1 cellular context compared by ENCODE assay signal in the genomic region with DNA sequence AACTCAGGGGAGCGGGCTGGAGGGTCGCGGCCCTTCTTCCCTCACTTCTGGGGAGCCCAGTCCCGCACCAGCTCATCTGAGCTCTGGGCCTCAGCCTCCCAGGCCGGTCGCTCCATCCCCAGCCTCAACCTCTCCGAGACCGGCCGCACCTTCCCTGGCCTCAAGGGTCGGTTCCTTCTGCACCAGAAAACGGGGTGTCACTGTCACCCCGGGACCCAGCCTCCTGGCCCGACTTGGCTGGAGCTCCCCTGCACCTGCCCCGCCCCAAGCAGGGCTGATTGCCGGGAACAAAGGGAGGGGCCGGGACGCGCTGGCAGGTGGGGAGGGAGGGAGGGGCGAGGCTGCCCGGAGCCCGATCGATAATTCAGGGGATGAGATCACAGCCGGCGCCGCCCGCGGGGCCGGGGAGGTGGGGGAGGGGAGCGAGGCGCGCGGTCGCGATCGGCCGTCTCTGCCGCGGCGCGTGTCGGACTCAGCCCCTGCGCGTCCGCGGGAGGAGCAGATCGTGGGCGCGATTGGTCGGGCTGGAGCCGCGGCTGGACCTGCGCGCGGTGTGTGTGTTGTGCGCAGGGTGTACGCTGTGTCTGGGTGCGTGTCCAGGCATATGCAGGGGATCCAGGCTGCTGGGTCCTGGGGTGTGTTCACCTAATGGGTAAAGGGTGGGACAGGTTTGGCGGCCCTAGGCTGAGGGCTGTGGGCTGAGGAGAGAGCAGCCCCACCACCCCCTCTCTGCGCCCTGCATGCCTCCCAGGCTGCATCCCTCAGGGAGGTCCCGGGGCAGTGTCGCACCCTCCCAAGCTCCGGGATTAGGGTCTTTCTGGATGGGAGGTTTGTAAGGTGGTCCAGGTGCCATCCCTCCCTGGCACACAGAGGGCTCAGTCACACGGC.
TF ChIP-seq lines count a peak whose summit lies in the region.

No MANE protein-coding gene starts in this region.

TF ChIP-seq in HepG2, 621 proteins besides CTCF, POLR2A, EP300 and RAD21 (continued from another document and continues in another):
- TF ChIP-seq, protein P1, sequence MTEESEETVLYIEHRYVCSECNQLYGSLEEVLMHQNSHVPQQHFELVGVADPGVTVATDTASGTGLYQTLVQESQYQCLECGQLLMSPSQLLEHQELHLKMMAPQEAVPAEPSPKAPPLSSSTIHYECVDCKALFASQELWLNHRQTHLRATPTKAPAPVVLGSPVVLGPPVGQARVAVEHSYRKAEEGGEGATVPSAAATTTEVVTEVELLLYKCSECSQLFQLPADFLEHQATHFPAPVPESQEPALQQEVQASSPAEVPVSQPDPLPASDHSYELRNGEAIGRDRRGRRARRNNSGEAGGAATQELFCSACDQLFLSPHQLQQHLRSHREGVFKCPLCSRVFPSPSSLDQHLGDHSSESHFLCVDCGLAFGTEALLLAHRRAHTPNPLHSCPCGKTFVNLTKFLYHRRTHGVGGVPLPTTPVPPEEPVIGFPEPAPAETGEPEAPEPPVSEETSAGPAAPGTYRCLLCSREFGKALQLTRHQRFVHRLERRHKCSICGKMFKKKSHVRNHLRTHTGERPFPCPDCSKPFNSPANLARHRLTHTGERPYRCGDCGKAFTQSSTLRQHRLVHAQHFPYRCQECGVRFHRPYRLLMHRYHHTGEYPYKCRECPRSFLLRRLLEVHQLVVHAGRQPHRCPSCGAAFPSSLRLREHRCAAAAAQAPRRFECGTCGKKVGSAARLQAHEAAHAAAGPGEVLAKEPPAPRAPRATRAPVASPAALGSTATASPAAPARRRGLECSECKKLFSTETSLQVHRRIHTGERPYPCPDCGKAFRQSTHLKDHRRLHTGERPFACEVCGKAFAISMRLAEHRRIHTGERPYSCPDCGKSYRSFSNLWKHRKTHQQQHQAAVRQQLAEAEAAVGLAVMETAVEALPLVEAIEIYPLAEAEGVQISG (CRISPR knock-in tag; IDR thresholded peaks at IDR 0.05): peak; percentile 79
- TF ChIP-seq, protein P2, sequence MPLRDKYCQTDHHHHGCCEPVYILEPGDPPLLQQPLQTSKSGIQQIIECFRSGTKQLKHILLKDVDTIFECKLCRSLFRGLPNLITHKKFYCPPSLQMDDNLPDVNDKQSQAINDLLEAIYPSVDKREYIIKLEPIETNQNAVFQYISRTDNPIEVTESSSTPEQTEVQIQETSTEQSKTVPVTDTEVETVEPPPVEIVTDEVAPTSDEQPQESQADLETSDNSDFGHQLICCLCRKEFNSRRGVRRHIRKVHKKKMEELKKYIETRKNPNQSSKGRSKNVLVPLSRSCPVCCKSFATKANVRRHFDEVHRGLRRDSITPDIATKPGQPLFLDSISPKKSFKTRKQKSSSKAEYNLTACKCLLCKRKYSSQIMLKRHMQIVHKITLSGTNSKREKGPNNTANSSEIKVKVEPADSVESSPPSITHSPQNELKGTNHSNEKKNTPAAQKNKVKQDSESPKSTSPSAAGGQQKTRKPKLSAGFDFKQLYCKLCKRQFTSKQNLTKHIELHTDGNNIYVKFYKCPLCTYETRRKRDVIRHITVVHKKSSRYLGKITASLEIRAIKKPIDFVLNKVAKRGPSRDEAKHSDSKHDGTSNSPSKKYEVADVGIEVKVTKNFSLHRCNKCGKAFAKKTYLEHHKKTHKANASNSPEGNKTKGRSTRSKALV (CRISPR knock-in tag; IDR thresholded peaks at IDR 0.05): no peak
- no peak for TF ChIP-seq ZNF451 (CRISPR knock-in tag; IDR thresholded peaks at IDR 0.05)
- TF ChIP-seq NFATC3 (CRISPR knock-in tag; IDR thresholded peaks at IDR 0.05): no peak
- no peak for TF ChIP-seq ZSCAN22 (CRISPR knock-in tag; IDR thresholded peaks at IDR 0.05)
- TF ChIP-seq ZNF546 (CRISPR knock-in tag; conservative IDR thresholded peaks at IDR 0.05): no peak
- 0 out of 2 replicates have a peak, but pooled peaks have one; percentile 28 for TF ChIP-seq RELA (CRISPR knock-in tag; IDR thresholded peaks at IDR 0.05)
- no peak for TF ChIP-seq NAIF1 (CRISPR knock-in tag; IDR thresholded peaks at IDR 0.05; ENCODE audit: borderline replicate concordance)
- TF ChIP-seq IKZF1 (IDR thresholded peaks at IDR 0.05): no peak
- TF ChIP-seq, protein P3, sequence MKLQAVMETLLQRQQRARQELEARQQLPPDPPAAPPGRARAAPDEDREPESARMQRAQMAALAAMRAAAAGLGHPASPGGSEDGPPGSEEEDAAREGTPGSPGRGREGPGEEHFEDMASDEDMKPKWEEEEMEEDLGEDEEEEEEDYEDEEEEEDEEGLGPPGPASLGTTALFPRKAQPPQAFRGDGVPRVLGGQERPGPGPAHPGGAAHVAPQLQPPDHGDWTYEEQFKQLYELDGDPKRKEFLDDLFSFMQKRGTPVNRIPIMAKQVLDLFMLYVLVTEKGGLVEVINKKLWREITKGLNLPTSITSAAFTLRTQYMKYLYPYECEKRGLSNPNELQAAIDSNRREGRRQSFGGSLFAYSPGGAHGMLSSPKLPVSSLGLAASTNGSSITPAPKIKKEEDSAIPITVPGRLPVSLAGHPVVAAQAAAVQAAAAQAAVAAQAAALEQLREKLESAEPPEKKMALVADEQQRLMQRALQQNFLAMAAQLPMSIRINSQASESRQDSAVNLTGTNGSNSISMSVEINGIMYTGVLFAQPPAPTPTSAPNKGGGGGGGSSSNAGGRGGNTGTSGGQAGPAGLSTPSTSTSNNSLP (IDR thresholded peaks at IDR 0.05; ENCODE audit: low read depth, low read length): no peak
- TF ChIP-seq ZNF180 (CRISPR knock-in tag; IDR thresholded peaks at IDR 0.05; ENCODE audit: borderline replicate concordance, low read depth): no peak
- TF ChIP-seq SIX4 (CRISPR knock-in tag; IDR thresholded peaks at IDR 0.05): no peak
- no peak for TF ChIP-seq FOXK1 (CRISPR knock-in tag; IDR thresholded peaks at IDR 0.05; ENCODE audit: borderline replicate concordance, low read depth)
- TF ChIP-seq HOXA3 (CRISPR knock-in tag; IDR thresholded peaks at IDR 0.05): peak; percentile 85
- TF ChIP-seq ZNF644 (CRISPR knock-in tag; IDR thresholded peaks at IDR 0.05; ENCODE audit: low read depth): no peak
- TF ChIP-seq, protein P4, sequence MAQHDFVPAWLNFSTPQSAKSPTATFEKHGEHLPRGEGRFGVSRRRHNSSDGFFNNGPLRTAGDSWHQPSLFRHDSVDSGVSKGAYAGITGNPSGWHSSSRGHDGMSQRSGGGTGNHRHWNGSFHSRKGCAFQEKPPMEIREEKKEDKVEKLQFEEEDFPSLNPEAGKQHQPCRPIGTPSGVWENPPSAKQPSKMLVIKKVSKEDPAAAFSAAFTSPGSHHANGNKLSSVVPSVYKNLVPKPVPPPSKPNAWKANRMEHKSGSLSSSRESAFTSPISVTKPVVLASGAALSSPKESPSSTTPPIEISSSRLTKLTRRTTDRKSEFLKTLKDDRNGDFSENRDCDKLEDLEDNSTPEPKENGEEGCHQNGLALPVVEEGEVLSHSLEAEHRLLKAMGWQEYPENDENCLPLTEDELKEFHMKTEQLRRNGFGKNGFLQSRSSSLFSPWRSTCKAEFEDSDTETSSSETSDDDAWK (CRISPR knock-in tag; IDR thresholded peaks at IDR 0.05): no peak
- TF ChIP-seq, protein P5, sequence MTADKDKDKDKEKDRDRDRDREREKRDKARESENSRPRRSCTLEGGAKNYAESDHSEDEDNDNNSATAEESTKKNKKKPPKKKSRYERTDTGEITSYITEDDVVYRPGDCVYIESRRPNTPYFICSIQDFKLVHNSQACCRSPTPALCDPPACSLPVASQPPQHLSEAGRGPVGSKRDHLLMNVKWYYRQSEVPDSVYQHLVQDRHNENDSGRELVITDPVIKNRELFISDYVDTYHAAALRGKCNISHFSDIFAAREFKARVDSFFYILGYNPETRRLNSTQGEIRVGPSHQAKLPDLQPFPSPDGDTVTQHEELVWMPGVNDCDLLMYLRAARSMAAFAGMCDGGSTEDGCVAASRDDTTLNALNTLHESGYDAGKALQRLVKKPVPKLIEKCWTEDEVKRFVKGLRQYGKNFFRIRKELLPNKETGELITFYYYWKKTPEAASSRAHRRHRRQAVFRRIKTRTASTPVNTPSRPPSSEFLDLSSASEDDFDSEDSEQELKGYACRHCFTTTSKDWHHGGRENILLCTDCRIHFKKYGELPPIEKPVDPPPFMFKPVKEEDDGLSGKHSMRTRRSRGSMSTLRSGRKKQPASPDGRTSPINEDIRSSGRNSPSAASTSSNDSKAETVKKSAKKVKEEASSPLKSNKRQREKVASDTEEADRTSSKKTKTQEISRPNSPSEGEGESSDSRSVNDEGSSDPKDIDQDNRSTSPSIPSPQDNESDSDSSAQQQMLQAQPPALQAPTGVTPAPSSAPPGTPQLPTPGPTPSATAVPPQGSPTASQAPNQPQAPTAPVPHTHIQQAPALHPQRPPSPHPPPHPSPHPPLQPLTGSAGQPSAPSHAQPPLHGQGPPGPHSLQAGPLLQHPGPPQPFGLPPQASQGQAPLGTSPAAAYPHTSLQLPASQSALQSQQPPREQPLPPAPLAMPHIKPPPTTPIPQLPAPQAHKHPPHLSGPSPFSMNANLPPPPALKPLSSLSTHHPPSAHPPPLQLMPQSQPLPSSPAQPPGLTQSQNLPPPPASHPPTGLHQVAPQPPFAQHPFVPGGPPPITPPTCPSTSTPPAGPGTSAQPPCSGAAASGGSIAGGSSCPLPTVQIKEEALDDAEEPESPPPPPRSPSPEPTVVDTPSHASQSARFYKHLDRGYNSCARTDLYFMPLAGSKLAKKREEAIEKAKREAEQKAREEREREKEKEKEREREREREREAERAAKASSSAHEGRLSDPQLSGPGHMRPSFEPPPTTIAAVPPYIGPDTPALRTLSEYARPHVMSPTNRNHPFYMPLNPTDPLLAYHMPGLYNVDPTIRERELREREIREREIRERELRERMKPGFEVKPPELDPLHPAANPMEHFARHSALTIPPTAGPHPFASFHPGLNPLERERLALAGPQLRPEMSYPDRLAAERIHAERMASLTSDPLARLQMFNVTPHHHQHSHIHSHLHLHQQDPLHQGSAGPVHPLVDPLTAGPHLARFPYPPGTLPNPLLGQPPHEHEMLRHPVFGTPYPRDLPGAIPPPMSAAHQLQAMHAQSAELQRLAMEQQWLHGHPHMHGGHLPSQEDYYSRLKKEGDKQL (CRISPR knock-in tag; IDR thresholded peaks at IDR 0.05; ENCODE audit: low read depth): peak; percentile 53
- TF ChIP-seq SNAI1 (CRISPR knock-in tag; IDR thresholded peaks at IDR 0.05; ENCODE audit: borderline replicate concordance): no peak
- no peak for TF ChIP-seq CEBPG (CRISPR knock-in tag; IDR thresholded peaks at IDR 0.05)
- TF ChIP-seq, protein P6, sequence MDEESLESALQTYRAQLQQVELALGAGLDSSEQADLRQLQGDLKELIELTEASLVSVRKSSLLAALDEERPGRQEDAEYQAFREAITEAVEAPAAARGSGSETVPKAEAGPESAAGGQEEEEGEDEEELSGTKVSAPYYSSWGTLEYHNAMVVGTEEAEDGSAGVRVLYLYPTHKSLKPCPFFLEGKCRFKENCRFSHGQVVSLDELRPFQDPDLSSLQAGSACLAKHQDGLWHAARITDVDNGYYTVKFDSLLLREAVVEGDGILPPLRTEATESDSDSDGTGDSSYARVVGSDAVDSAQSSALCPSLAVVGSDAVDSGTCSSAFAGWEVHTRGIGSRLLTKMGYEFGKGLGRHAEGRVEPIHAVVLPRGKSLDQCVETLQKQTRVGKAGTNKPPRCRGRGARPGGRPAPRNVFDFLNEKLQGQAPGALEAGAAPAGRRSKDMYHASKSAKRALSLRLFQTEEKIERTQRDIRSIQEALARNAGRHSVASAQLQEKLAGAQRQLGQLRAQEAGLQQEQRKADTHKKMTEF (CRISPR knock-in tag; IDR thresholded peaks at IDR 0.05): peak; percentile 95
- TF ChIP-seq POGZ (CRISPR knock-in tag; IDR thresholded peaks at IDR 0.05): no peak
- TF ChIP-seq MAZ (IDR thresholded peaks at IDR 0.05; ENCODE audit: borderline replicate concordance, low read depth, low read length): peak; percentile 83
- peak; percentile 70; the same call in 1 of the 2 replicates for TF ChIP-seq MAZ (CRISPR knock-in tag; IDR thresholded peaks at IDR 0.05; ENCODE audit: low read depth)
- no peak; the same call in 1 of the 2 replicates for TF ChIP-seq TGIF2 (CRISPR knock-in tag; IDR thresholded peaks at IDR 0.05)
- peak; percentile 98 for TF ChIP-seq AKAP8 (CRISPR knock-in tag; IDR thresholded peaks at IDR 0.05)
- TF ChIP-seq ZNF788 (CRISPR knock-in tag; IDR thresholded peaks at IDR 0.05; ENCODE audit: borderline replicate concordance): peak; percentile 69; the same call in 1 of the 2 replicates
- TF ChIP-seq ZNF235 (CRISPR knock-in tag; IDR thresholded peaks at IDR 0.05; ENCODE audit: borderline replicate concordance): peak; percentile 42; the same call in 1 of the 2 replicates
- TF ChIP-seq RFX5 (IDR thresholded peaks at IDR 0.05; ENCODE audit: low read depth, low read length): no peak
- 0 out of 2 replicates have a peak, but pooled peaks have one; percentile 0 for TF ChIP-seq ZFP90 (CRISPR knock-in tag; IDR thresholded peaks at IDR 0.05; ENCODE audit: borderline replicate concordance)
- TF ChIP-seq ZNF703 (CRISPR knock-in tag; IDR thresholded peaks at IDR 0.05; ENCODE audit: borderline replicate concordance): no peak
- TF ChIP-seq FIP1L1 (IDR thresholded peaks at IDR 0.05; ENCODE audit: borderline replicate concordance, insufficient read depth, low read depth, low read length): no peak
- no peak for TF ChIP-seq ZNF224 (CRISPR knock-in tag; IDR thresholded peaks at IDR 0.05)
- TF ChIP-seq, protein P7, sequence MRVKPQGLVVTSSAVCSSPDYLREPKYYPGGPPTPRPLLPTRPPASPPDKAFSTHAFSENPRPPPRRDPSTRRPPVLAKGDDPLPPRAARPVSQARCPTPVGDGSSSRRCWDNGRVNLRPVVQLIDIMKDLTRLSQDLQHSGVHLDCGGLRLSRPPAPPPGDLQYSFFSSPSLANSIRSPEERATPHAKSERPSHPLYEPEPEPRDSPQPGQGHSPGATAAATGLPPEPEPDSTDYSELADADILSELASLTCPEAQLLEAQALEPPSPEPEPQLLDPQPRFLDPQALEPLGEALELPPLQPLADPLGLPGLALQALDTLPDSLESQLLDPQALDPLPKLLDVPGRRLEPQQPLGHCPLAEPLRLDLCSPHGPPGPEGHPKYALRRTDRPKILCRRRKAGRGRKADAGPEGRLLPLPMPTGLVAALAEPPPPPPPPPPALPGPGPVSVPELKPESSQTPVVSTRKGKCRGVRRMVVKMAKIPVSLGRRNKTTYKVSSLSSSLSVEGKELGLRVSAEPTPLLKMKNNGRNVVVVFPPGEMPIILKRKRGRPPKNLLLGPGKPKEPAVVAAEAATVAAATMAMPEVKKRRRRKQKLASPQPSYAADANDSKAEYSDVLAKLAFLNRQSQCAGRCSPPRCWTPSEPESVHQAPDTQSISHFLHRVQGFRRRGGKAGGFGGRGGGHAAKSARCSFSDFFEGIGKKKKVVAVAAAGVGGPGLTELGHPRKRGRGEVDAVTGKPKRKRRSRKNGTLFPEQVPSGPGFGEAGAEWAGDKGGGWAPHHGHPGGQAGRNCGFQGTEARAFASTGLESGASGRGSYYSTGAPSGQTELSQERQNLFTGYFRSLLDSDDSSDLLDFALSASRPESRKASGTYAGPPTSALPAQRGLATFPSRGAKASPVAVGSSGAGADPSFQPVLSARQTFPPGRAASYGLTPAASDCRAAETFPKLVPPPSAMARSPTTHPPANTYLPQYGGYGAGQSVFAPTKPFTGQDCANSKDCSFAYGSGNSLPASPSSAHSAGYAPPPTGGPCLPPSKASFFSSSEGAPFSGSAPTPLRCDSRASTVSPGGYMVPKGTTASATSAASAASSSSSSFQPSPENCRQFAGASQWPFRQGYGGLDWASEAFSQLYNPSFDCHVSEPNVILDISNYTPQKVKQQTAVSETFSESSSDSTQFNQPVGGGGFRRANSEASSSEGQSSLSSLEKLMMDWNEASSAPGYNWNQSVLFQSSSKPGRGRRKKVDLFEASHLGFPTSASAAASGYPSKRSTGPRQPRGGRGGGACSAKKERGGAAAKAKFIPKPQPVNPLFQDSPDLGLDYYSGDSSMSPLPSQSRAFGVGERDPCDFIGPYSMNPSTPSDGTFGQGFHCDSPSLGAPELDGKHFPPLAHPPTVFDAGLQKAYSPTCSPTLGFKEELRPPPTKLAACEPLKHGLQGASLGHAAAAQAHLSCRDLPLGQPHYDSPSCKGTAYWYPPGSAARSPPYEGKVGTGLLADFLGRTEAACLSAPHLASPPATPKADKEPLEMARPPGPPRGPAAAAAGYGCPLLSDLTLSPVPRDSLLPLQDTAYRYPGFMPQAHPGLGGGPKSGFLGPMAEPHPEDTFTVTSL (CRISPR knock-in tag; IDR thresholded peaks at IDR 0.05; ENCODE audit: borderline replicate concordance): no peak
- TF ChIP-seq KDM2A (CRISPR knock-in tag; IDR thresholded peaks at IDR 0.05; ENCODE audit: borderline replicate concordance, low read depth): peak; percentile 96
- TF ChIP-seq KDM4B (CRISPR knock-in tag; IDR thresholded peaks at IDR 0.05): no peak; the same call in 1 of the 2 replicates
